26 cellular contexts compared by ENCODE assay signal in the genomic region with DNA sequence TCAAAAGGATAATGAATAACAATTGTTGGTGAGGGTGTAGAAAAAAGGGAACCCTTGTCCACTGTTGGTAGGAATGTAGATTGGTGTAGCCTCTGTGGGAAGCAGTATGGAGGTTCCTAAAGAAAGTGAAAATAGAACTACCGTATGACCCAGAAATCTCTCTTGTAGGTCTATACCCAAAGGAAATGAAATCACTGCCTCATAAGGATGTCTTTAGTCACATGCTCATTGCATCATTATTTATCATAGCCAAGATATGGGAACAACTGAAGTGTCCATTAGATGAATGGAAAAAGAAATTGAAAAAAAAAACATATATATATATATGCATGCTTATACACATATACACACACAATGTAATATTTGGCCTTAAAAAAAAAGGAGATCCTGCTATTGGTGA.
"Had no signal": no experiment of that assay in that cellular context is flagged by ENCODE, and none has a peak within 500 bp of the region (broad histone marks: within the 10 kb centered on the region; RNA-seq: fewer than 3 reads in every experiment).

No MANE protein-coding gene starts in this region.

- FAIRE-seq: astrocyte had no signal

- H3K4me3 ChIP-seq: esophagus muscularis mucosa, heart right ventricle, left lung, lung, mucosa of descending colon, testis, transverse colon had no signal

- ATAC-seq: left lung; mucosa of descending colon; natural killer cell treated with Interleukin-12 subunit alpha and Interleukin-12 subunit beta and Interleukin-15 and Interleukin-18, amount 100 ng/mL, for 72 hours; right cardiac atrium; stimulated activated naive CD8-positive, alpha-beta T cell treated with anti-CD3 and anti-CD28 coated beads, Interleukin-15, Interleukin-2, amounts not matched to agents 100 U/mL and 50 U/mL, for 24 hours; WTC11 had no signal

- DNase-seq: activated CD4-positive, alpha-beta memory T cell treated with anti-CD3 and anti-CD28 coated beads, Interleukin-2, amount 10 ng/mL, durations not matched to agents 7 days and 5 days; activated CD4-positive, alpha-beta T cell treated with anti-CD3 and anti-CD28 coated beads for 1 hour; activated CD4-positive, alpha-beta T cell treated with anti-CD3 and anti-CD28 coated beads, Interleukin-2, amount 10 ng/mL, durations not matched to agents 7 days and 5 days; activated CD8-positive, alpha-beta memory T cell treated with anti-CD3 and anti-CD28 coated beads, Interleukin-2, amount 50 U/mL, for 48 hours; activated gamma-delta T cell; activated naive CD4-positive, alpha-beta T cell treated with anti-CD3 and anti-CD28 coated beads, Interleukin-2, amount 50 U/mL, for 16 hours; activated T-cell treated with anti-CD3 and anti-CD28 coated beads, Interleukin-2, amount 50 U/mL, for 24 hours; amniotic stem cell; brain microvascular endothelial cell; central memory CD4-positive, alpha-beta T cell; effector CD4-positive, alpha-beta T cell; heart right ventricle; kidney glomerular epithelial cell; left lung; mucosa of descending colon; stimulated activated CD4-positive, alpha-beta T cell treated with anti-CD3 and anti-CD28 coated beads, Interleukin-2, amount 100 ng/mL, for 48 hours; stimulated activated naive CD8-positive, alpha-beta T cell treated with anti-CD3 and anti-CD28 coated beads, Interleukin-15, Interleukin-2, amounts not matched to agents 100 U/mL and 50 U/mL, for 24 hours; T-helper 2 cell; testis; transverse colon had no signal
